Comparison of ENCODE assay signal across 10 cellular contexts in the genomic region with DNA sequence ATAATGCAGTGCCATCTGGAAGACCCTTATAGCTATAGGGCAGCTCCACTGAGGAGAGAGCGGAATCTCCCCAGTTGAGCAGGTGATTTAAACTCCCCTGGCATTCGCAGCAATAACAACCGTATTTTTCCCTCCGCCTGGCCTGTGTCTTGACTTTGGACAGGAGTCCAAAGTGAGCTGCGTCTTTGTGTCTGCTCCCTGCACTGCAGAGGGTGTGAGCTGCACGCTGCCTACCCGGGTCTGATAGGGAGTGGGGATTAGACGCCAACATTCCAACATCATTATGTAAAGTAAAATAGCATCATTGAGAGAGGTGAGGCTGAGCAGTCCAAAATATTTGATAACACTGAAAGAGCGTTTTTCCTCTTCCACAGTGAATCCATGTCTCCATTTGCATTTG.
"Had no signal": no experiment of that assay in that cellular context is flagged by ENCODE, and none has a peak within 500 bp of the region (broad histone marks: within the 10 kb centered on the region; RNA-seq: fewer than 3 reads in every experiment).

No MANE protein-coding gene starts in this region.

- H3K27me3 ChIP-seq: neutrophil, tibial artery had no signal

- ATAC-seq: activated T-helper 17 cell treated with anti-CD3 and anti-CD28 coated beads, Interleukin-2, amount 50 U/mL, for 72 hours; T-helper 17 cell had no signal

- DNase-seq: activated CD4-positive, alpha-beta T cell treated with anti-CD3 and anti-CD28 coated beads, Interleukin-2, amount 50 U/mL, for 1 hour; activated CD4-positive, CD25-positive, alpha-beta regulatory T cell; activated naive CD4-positive, alpha-beta T cell treated with anti-CD3 and anti-CD28 coated beads for 36 hours; activated T-cell treated with anti-CD3 and anti-CD28 coated beads for 4 hours; central memory CD4-positive, alpha-beta T cell; naive B cell; T-helper 17 cell; tibial artery had no signal

- H3K9me3 ChIP-seq: neutrophil, tibial artery had no signal

- H3K36me3 ChIP-seq: neutrophil, tibial artery had no signal

- H3K27ac ChIP-seq: neutrophil, tibial artery had no signal

- H3K4me3 ChIP-seq: tibial artery had no signal
